Comparison of ENCODE assay signal across 8 cellular contexts in genomic region chr4:113636438-113636818, GRCh38.
A peak's percentile ranks its signal among the peaks of the same experiment; 100 is the strongest.
DNase-seq lines count a peak whose midpoint lies in the region; ATAC-seq lines count a peak whose summit lies in the region.

No MANE protein-coding gene starts in this region.

- peak; percentile 9 to 14 for DNase-seq in activated CD4-positive, alpha-beta T cell treated with anti-CD3 and anti-CD28 coated beads for 4 hours
- no peak for DNase-seq in activated CD4-positive, alpha-beta T cell treated with anti-CD3 and anti-CD28 coated beads, Interleukin-2, amount 50 U/mL, for 1 hour
- peak; percentile 77 for DNase-seq in OCI-M1 (lab: John Stamatoyannopoulos, UW)
- DNase-seq in midbrain (lab: John Stamatoyannopoulos, UW) = peak; percentile 12
- DNase-seq in NCI-H748 treated with DMSO at 0.1 percent for 48 hours (lab: John Stamatoyannopoulos, UW) = no peak
- no peak for DNase-seq in inferior parietal cortex (ENCODE audit: extremely low spot score)
- no peak for DNase-seq in HUDEP-2 (lab: John Stamatoyannopoulos, UW; ENCODE audit: unreplicated experiment in 76 of 76)

- peak; percentile 57 for ATAC-seq in HG02840 (IDR thresholded peaks at IDR 0.05; ENCODE audit: low FRiP score, unreplicated experiment)

Comparison
In these comparisons a context has a peak if more than half of its experiments do, and no peak if none do; other contexts are left out.
1. DNase-seq: peak in activated CD4-positive, alpha-beta T cell treated with anti-CD3 and anti-CD28 coated beads for 4 hours (2 of 2), OCI-M1 (single experiment) and midbrain (single experiment); none in activated CD4-positive, alpha-beta T cell treated with anti-CD3 and anti-CD28 coated beads, Interleukin-2, amount 50 U/mL, for 1 hour (single experiment), NCI-H748 treated with DMSO at 0.1 percent for 48 hours (single experiment), inferior parietal cortex (single experiment) and HUDEP-2 (0 of 76).